19 cellular contexts compared by ENCODE assay signal in the genomic region with DNA sequence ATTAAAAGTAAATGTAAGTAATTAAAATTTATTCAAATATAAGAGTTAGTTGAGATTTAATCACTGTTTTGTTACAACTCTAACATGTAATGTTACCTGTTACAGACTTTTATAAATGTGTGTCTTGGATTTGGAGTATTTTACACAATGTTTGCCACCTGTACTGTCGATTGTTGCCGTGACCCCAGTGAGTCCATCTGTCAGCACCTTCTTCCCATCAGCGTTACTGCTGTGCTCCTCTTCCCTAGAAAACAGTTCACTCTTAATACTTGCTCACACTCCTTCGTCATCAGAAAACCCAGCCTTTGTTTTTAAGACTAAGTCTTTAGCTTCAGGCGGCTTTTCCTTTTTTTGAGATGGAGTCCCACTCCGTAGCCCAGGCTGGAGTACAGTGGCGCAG.
"Had no signal": no experiment of that assay in that cellular context is flagged by ENCODE, and none has a peak within 500 bp of the region (broad histone marks: within the 10 kb centered on the region; RNA-seq: fewer than 3 reads in every experiment).

No MANE protein-coding gene starts in this region.

- H3K27me3 ChIP-seq: esophagus muscularis mucosa, gastrocnemius medialis, heart right ventricle, right lobe of liver, testis, tibial nerve had no signal

- H3K27ac ChIP-seq: epithelial cell of prostate, gastrocnemius medialis, heart right ventricle, parathyroid adenoma, prostate gland, right lobe of liver, testis, tibial nerve had no signal

- H3K4me3 ChIP-seq: esophagus muscularis mucosa, gastrocnemius medialis, heart right ventricle, prostate gland, right lobe of liver, testis, tibial nerve had no signal

- H3K4me1 ChIP-seq: parathyroid adenoma had no signal

- H3K27me3 Mint-ChIP-seq: dendritic cell treated with granulocyte-macrophage colony-stimulating factor and Interleukin-4, amounts not matched to agents 40 ng/mL and 50 ng/mL, for 4 days; effector memory CD8-positive, alpha-beta T cell; naive thymus-derived CD4-positive, alpha-beta T cell; stimulated activated memory B cell treated with anti-CD40 and anti-IgM and Interleukin-4, amounts not matched to agents 10 μg/mL and 1 μg/mL and 100 μg/mL, for 72 hours; stimulated activated naive CD8-positive, alpha-beta T cell treated with anti-CD3 and anti-CD28 coated beads, Interleukin-15, amount 100 ng/mL, for 72 hours had no signal

- H3K27ac Mint-ChIP-seq: dendritic cell treated with granulocyte-macrophage colony-stimulating factor and Interleukin-4, amounts not matched to agents 40 ng/mL and 50 ng/mL, for 4 days; stimulated activated memory B cell treated with anti-CD40 and anti-IgM and Interleukin-4, amounts not matched to agents 10 μg/mL and 1 μg/mL and 100 μg/mL, for 72 hours had no signal

- ATAC-seq: effector memory CD8-positive, alpha-beta T cell; gastrocnemius medialis; right lobe of liver; stimulated activated memory B cell treated with anti-CD40 and anti-IgM and Interleukin-4, amounts not matched to agents 10 μg/mL and 1 μg/mL and 100 μg/mL, for 72 hours; stimulated activated naive CD8-positive, alpha-beta T cell treated with anti-CD3 and anti-CD28 coated beads, Interleukin-15, amount 100 ng/mL, for 72 hours had no signal

- H3K9me3 Mint-ChIP-seq: dendritic cell treated with granulocyte-macrophage colony-stimulating factor and Interleukin-4, amounts not matched to agents 40 ng/mL and 50 ng/mL, for 4 days; effector memory CD8-positive, alpha-beta T cell; naive thymus-derived CD4-positive, alpha-beta T cell; stimulated activated memory B cell treated with anti-CD40 and anti-IgM and Interleukin-4, amounts not matched to agents 10 μg/mL and 1 μg/mL and 100 μg/mL, for 72 hours; stimulated activated naive CD8-positive, alpha-beta T cell treated with anti-CD3 and anti-CD28 coated beads, Interleukin-15, amount 100 ng/mL, for 72 hours had no signal

- FAIRE-seq: colon, islet of Langerhans had no signal

- DNase-seq: effector memory CD8-positive, alpha-beta T cell; gastrocnemius medialis; heart right ventricle; hypothalamus; naive thymus-derived CD4-positive, alpha-beta T cell; retina; right lobe of liver; stimulated activated CD4-positive, alpha-beta T cell treated with anti-CD3 and anti-CD28 coated beads, Interleukin-4, amount 100 ng/mL, for 24 hours; stimulated activated naive CD8-positive, alpha-beta T cell treated with anti-CD3 and anti-CD28 coated beads, Interleukin-15, amount 100 ng/mL, for 72 hours; testis had no signal

- H3K4me3 Mint-ChIP-seq: dendritic cell treated with granulocyte-macrophage colony-stimulating factor and Interleukin-4, amounts not matched to agents 40 ng/mL and 50 ng/mL, for 4 days; effector memory CD8-positive, alpha-beta T cell; naive thymus-derived CD4-positive, alpha-beta T cell; stimulated activated memory B cell treated with anti-CD40 and anti-IgM and Interleukin-4, amounts not matched to agents 10 μg/mL and 1 μg/mL and 100 μg/mL, for 72 hours; stimulated activated naive CD8-positive, alpha-beta T cell treated with anti-CD3 and anti-CD28 coated beads, Interleukin-15, amount 100 ng/mL, for 72 hours had no signal

- H3K9me3 ChIP-seq: esophagus muscularis mucosa, gastrocnemius medialis, heart right ventricle, prostate gland, right lobe of liver, testis, tibial nerve had no signal
